Comparison of ENCODE assay signal across 8 cellular contexts in genomic region chr1:218350909-218351616, GRCh38. TPM values are rescaled to one million over a fixed set of nuclear protein-coding genes. Genes with fewer than 3 reads are reported as not detected.
A peak's percentile ranks its signal among the peaks of the same experiment; 100 is the strongest.
DNase-seq lines count a peak whose midpoint lies in the region; ATAC-seq and TF ChIP-seq lines count a peak whose summit lies in the region.

No MANE protein-coding gene starts in this region.

- intact Hi-C loops in natural killer cell (cut with micrococcal nuclease) (no loop called here), breast epithelium (cut with DNase I; ENCODE audit: low total_unique reads) (no loop called here)

- H3K4me3 Mint-ChIP-seq in natural killer cell (peak overlapping the region; percentile 4), IgD-negative memory B cell (peak overlapping the region; percentile 79 to 91 (median 84))
- H3K4me3 Mint-ChIP-seq in natural killer cell treated with Interleukin-12 subunit alpha and Interleukin-12 subunit beta and Interleukin-15 and Interleukin-18, amount 100 ng/mL, for 72 hours: no peak overlapping the region

- H3K4me1 ChIP-seq in breast epithelium: no peaks in the 10 kb centered on the region
- peaks cover 16% of the 10 kb centered on the region for H3K4me1 ChIP-seq in rectal smooth muscle tissue (ENCODE audit: control insufficient read depth, insufficient read depth, low read length)

- H3K27me3 ChIP-seq in breast epithelium: no peaks in the 10 kb centered on the region
- H3K27me3 ChIP-seq in rectal smooth muscle tissue (ENCODE audit: control insufficient read depth, insufficient read depth, low read length): no peaks in the 10 kb centered on the region

- H3K27ac ChIP-seq in breast epithelium (peak overlapping the region; percentile 18 to 45), rectal smooth muscle tissue (ENCODE audit: low read depth, low read length) (peak overlapping the region; percentile 66)

- no peaks in the 10 kb centered on the region for H3K36me3 Mint-ChIP-seq in natural killer cell
- no peaks in the 10 kb centered on the region for H3K36me3 Mint-ChIP-seq in natural killer cell treated with Interleukin-12 subunit alpha and Interleukin-12 subunit beta and Interleukin-15 and Interleukin-18, amount 100 ng/mL, for 72 hours
- no peaks in the 10 kb centered on the region for H3K36me3 Mint-ChIP-seq in IgD-negative memory B cell

- H3K9me3 Mint-ChIP-seq in natural killer cell (no peaks in the 10 kb centered on the region), IgD-negative memory B cell (no peaks in the 10 kb centered on the region)
- no peaks in the 10 kb centered on the region for H3K9me3 Mint-ChIP-seq in natural killer cell treated with Interleukin-12 subunit alpha and Interleukin-12 subunit beta and Interleukin-15 and Interleukin-18, amount 100 ng/mL, for 72 hours

- H3K27me3 Mint-ChIP-seq in natural killer cell (ENCODE audit: low read depth in 2 of 2): peaks cover 24 to 37% of the 10 kb centered on the region in 2 donors
- peaks cover 34 to 42% of the 10 kb centered on the region in 2 donors for H3K27me3 Mint-ChIP-seq in natural killer cell treated with Interleukin-12 subunit alpha and Interleukin-12 subunit beta and Interleukin-15 and Interleukin-18, amount 100 ng/mL, for 72 hours
- no peaks in the 10 kb centered on the region for H3K27me3 Mint-ChIP-seq in IgD-negative memory B cell

- peak in 1 of 3 donors; percentile 21 for ATAC-seq in natural killer cell
- no peak for ATAC-seq in natural killer cell treated with Interleukin-12 subunit alpha and Interleukin-12 subunit beta and Interleukin-15 and Interleukin-18, amount 100 ng/mL, for 72 hours

- H3K9me3 ChIP-seq in breast epithelium: no peaks in the 10 kb centered on the region

- H3K9ac ChIP-seq in rectal smooth muscle tissue (ENCODE audit: low read length): no peak overlapping the region

- H3K4me3 ChIP-seq in breast epithelium (peak overlapping the region; percentile 23 to 47 (median 29)), rectal smooth muscle tissue (ENCODE audit: low read length) (peak overlapping the region; percentile 41)

- H3K27ac Mint-ChIP-seq in natural killer cell (no peak overlapping the region), IgD-negative memory B cell (peak overlapping the region; percentile 83 to 85 (median 84))
- H3K27ac Mint-ChIP-seq in natural killer cell treated with Interleukin-12 subunit alpha and Interleukin-12 subunit beta and Interleukin-15 and Interleukin-18, amount 100 ng/mL, for 72 hours: no peak overlapping the region

- H3K36me3 ChIP-seq in breast epithelium (no peaks in the 10 kb centered on the region), rectal smooth muscle tissue (ENCODE audit: control insufficient read depth, insufficient read depth, low read length) (no peaks in the 10 kb centered on the region)

- TF ChIP-seq CTCF in natural killer cell (IDR thresholded peaks at IDR 0.05): no peak
- TF ChIP-seq CTCF in breast epithelium (IDR thresholded peaks at IDR 0.05): no peak

- DNase-seq in natural killer cell (no peak), breast epithelium (ENCODE audit: low spot score in 2 of 2) (no peak), NCI-H345 (lab: John Stamatoyannopoulos, UW) (no peak), NCI-H146 treated with DMSO at 0.1 percent for 48 hours (lab: John Stamatoyannopoulos, UW; ENCODE audit: unreplicated experiment) (no peak), Ammon's horn (ENCODE audit: low spot score) (no peak)
- DNase-seq in natural killer cell treated with Interleukin-12 subunit alpha and Interleukin-12 subunit beta and Interleukin-15 and Interleukin-18, amount 100 ng/mL, for 72 hours (ENCODE audit: low spot score): no peak

- no peak for TF ChIP-seq POLR2A in breast epithelium (IDR thresholded peaks at IDR 0.05)

- peaks cover 10 to 28% of the 10 kb centered on the region in 2 donors for H3K4me1 Mint-ChIP-seq in natural killer cell
- peaks cover 15 to 22% of the 10 kb centered on the region in 2 donors for H3K4me1 Mint-ChIP-seq in natural killer cell treated with Interleukin-12 subunit alpha and Interleukin-12 subunit beta and Interleukin-15 and Interleukin-18, amount 100 ng/mL, for 72 hours (ENCODE audit: low read depth in 2 of 2)
- peaks cover 27 to 45% (median 37%) of the 10 kb centered on the region in 3 donors for H3K4me1 Mint-ChIP-seq in IgD-negative memory B cell

RNA-seq across cellular contexts. Expression of gene TGFB2, which starts 5.9 kb away (rescaled TPM):
- total RNA-seq in natural killer cell (under 1 TPM in 1 of 3 donors, not detected in 2; 0.07 TPM), breast epithelium (10 to 100 TPM in 1 of 3 donors, 1 to 10 TPM in 2; 1.6 to 10.2 (median 9.5) TPM)
- under 1 TPM in 1 of 2 donors, not detected in 1; 0.11 TPM for total RNA-seq in natural killer cell treated with Interleukin-12 subunit alpha and Interleukin-12 subunit beta and Interleukin-15 and Interleukin-18, amount 100 ng/mL, for 72 hours
- 0.59 TPM for polyA plus RNA-seq in IgD-negative memory B cell

Comparison
In these comparisons a context has a peak if more than half of its experiments do, and no peak if none do; other contexts are left out.
1. H3K27ac Mint-ChIP-seq: peak in IgD-negative memory B cell (3 of 3); none in natural killer cell (0 of 2) and natural killer cell treated with Interleukin-12 subunit alpha and Interleukin-12 subunit beta and Interleukin-15 and Interleukin-18, amount 100 ng/mL, for 72 hours (0 of 2).